Comparison of ENCODE assay signal across 26 cellular contexts in the genomic region with DNA sequence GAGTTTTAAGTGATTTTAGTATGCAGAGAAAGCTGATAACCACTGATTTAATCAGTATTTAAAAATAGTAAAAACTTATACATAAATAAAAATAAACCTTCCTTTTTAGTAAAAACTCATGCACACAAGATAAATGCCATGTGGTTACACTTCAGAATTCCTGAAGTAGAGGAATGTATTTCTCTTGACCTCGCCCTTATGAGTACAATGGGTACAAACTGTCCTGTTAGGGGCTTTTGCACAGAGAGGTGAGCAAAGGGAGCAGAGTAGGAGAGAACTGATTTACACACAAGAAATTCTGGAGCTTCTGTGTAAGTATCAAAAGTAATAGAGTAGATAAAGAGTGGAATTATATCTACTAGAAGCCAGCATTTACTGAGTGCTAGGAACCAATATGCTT.
"Had no signal": no experiment of that assay in that cellular context is flagged by ENCODE, and none has a peak within 500 bp of the region (broad histone marks: within the 10 kb centered on the region; RNA-seq: fewer than 3 reads in every experiment).

No MANE protein-coding gene starts in this region.

- H3K9me3 Mint-ChIP-seq: stimulated activated memory B cell treated with anti-CD40 and anti-IgM and Interleukin-4, amounts not matched to agents 10 μg/mL and 1 μg/mL and 100 μg/mL, for 72 hours; type B pancreatic cell had no signal

- H3K36me3 Mint-ChIP-seq: immature natural killer cell; mesothelial cell of epicardium; naive B cell; natural killer cell treated with Interleukin-12 subunit alpha and Interleukin-12 subunit beta and Interleukin-15 and Interleukin-18, amount 100 ng/mL, for 72 hours; stimulated activated memory B cell treated with anti-CD40 and anti-IgM and Interleukin-4, amounts not matched to agents 10 μg/mL and 1 μg/mL and 100 μg/mL, for 72 hours; type B pancreatic cell had no signal

- H3K4me3 Mint-ChIP-seq: endodermal cell; immature natural killer cell; mesothelial cell of epicardium; naive B cell; natural killer cell treated with Interleukin-12 subunit alpha and Interleukin-12 subunit beta and Interleukin-15 and Interleukin-18, amount 100 ng/mL, for 72 hours; neural crest cell; stimulated activated memory B cell treated with anti-CD40 and anti-IgM and Interleukin-4, amounts not matched to agents 10 μg/mL and 1 μg/mL and 100 μg/mL, for 72 hours; type B pancreatic cell had no signal

- ATAC-seq: heart right ventricle; mucosa of descending colon; natural killer cell treated with Interleukin-12 subunit alpha and Interleukin-12 subunit beta and Interleukin-15 and Interleukin-18, amount 100 ng/mL, for 72 hours; pancreas; right lobe of liver; stimulated activated memory B cell treated with anti-CD40 and anti-IgM and Interleukin-4, amounts not matched to agents 10 μg/mL and 1 μg/mL and 100 μg/mL, for 72 hours; stimulated activated naive CD8-positive, alpha-beta T cell treated with anti-CD3 and anti-CD28 coated beads, Interleukin-15, Interleukin-2, amounts not matched to agents 100 U/mL and 50 U/mL, for 24 hours had no signal

- H3K27me3 Mint-ChIP-seq: naive B cell; natural killer cell treated with Interleukin-12 subunit alpha and Interleukin-12 subunit beta and Interleukin-15 and Interleukin-18, amount 100 ng/mL, for 72 hours; stimulated activated memory B cell treated with anti-CD40 and anti-IgM and Interleukin-4, amounts not matched to agents 10 μg/mL and 1 μg/mL and 100 μg/mL, for 72 hours; type B pancreatic cell had no signal

- H3K27ac Mint-ChIP-seq: endodermal cell; immature natural killer cell; mesothelial cell of epicardium; naive B cell; natural killer cell treated with Interleukin-12 subunit alpha and Interleukin-12 subunit beta and Interleukin-15 and Interleukin-18, amount 100 ng/mL, for 72 hours; stimulated activated memory B cell treated with anti-CD40 and anti-IgM and Interleukin-4, amounts not matched to agents 10 μg/mL and 1 μg/mL and 100 μg/mL, for 72 hours; type B pancreatic cell had no signal

- H3K4me1 Mint-ChIP-seq: endodermal cell; immature natural killer cell; mesothelial cell of epicardium; naive B cell; neural crest cell; stimulated activated memory B cell treated with anti-CD40 and anti-IgM and Interleukin-4, amounts not matched to agents 10 μg/mL and 1 μg/mL and 100 μg/mL, for 72 hours had no signal

- H3K27ac ChIP-seq: esophagus muscularis mucosa, heart right ventricle, neutrophil, pancreas, right lobe of liver, testis, tibial artery had no signal

- DNase-seq: cerebellar nuclear complex; effector CD8-positive, alpha-beta T cell; endodermal cell; foreskin melanocyte; glutamatergic neuron; heart right ventricle; hypothalamus; immature natural killer cell; islet precursor cell; mesenchymal stem cell; mucosa of descending colon; naive B cell; pancreas; right lobe of liver; stimulated activated CD4-positive, alpha-beta T cell treated with anti-CD3 and anti-CD28 coated beads, Interleukin-4, amount 100 ng/mL, for 4 hours; stimulated activated naive CD8-positive, alpha-beta T cell treated with anti-CD3 and anti-CD28 coated beads, Interleukin-15, Interleukin-2, amounts not matched to agents 100 U/mL and 50 U/mL, for 24 hours; substantia nigra; testis; tibial artery had no signal
